1 cellular context compared by ENCODE assay signal in the genomic region with DNA sequence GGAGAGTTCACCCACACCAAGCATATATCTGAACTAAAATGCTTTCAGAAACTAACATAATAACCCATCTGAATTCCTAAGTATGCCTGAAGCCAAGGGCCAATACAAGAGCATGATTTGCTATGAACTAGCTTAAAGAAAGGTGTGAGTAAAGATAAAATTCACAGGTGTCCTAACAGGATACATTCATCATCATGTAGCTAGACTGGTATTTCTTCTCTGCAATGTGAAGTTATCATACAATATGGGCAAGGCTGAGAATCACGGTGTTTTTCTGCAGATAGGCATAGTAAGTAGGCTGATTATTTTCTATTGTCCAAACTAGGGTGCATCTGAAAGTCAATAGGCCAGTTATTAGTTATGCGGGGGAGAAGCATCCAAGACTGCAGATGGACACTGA.
TF ChIP-seq lines count a peak whose summit lies in the region.

No MANE protein-coding gene starts in this region.

TF ChIP-seq in WTC11, 78 proteins besides CTCF, POLR2A, EP300 and RAD21 (continued from another document):
- TF ChIP-seq, protein P1, sequence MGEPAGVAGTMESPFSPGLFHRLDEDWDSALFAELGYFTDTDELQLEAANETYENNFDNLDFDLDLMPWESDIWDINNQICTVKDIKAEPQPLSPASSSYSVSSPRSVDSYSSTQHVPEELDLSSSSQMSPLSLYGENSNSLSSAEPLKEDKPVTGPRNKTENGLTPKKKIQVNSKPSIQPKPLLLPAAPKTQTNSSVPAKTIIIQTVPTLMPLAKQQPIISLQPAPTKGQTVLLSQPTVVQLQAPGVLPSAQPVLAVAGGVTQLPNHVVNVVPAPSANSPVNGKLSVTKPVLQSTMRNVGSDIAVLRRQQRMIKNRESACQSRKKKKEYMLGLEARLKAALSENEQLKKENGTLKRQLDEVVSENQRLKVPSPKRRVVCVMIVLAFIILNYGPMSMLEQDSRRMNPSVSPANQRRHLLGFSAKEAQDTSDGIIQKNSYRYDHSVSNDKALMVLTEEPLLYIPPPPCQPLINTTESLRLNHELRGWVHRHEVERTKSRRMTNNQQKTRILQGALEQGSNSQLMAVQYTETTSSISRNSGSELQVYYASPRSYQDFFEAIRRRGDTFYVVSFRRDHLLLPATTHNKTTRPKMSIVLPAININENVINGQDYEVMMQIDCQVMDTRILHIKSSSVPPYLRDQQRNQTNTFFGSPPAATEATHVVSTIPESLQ (CRISPR knock-in tag; IDR thresholded peaks at IDR 0.05) = no peak
- TF ChIP-seq, protein P2, sequence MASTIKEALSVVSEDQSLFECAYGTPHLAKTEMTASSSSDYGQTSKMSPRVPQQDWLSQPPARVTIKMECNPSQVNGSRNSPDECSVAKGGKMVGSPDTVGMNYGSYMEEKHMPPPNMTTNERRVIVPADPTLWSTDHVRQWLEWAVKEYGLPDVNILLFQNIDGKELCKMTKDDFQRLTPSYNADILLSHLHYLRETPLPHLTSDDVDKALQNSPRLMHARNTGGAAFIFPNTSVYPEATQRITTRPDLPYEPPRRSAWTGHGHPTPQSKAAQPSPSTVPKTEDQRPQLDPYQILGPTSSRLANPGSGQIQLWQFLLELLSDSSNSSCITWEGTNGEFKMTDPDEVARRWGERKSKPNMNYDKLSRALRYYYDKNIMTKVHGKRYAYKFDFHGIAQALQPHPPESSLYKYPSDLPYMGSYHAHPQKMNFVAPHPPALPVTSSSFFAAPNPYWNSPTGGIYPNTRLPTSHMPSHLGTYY (CRISPR knock-in tag; IDR thresholded peaks at IDR 0.05) = no peak
- TF ChIP-seq GTF2I (CRISPR knock-in tag; conservative IDR thresholded peaks at IDR 0.05) (no peak), MXD4 (CRISPR knock-in tag; IDR thresholded peaks at IDR 0.05; ENCODE audit: borderline replicate concordance) (no peak), GABPB1 (CRISPR knock-in tag; IDR thresholded peaks at IDR 0.05) (no peak), ZNF416 (CRISPR knock-in tag; IDR thresholded peaks at IDR 0.05) (no peak), EMX1 (CRISPR knock-in tag; IDR thresholded peaks at IDR 0.05) (no peak), RORB (CRISPR knock-in tag; IDR thresholded peaks at IDR 0.05) (no peak), PRRX2 (CRISPR knock-in tag; IDR thresholded peaks at IDR 0.05) (no peak), IRF2 (CRISPR knock-in tag; IDR thresholded peaks at IDR 0.05; ENCODE audit: borderline replicate concordance, low read depth) (no peak), GRHL2 (CRISPR knock-in tag; IDR thresholded peaks at IDR 0.05; ENCODE audit: insufficient replicate concordance, severe bottlenecking) (no peak)
- TF ChIP-seq, protein P3, sequence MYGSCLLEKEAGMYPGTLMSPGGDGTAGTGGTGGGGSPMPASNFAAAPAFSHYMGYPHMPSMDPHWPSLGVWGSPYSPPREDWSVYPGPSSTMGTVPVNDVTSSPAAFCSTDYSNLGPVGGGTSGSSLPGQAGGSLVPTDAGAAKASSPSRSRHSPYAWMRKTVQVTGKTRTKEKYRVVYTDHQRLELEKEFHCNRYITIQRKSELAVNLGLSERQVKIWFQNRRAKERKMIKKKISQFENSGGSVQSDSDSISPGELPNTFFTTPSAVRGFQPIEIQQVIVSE (CRISPR knock-in tag; IDR thresholded peaks at IDR 0.05; ENCODE audit: borderline replicate concordance) = no peak
- TF ChIP-seq, protein P4, sequence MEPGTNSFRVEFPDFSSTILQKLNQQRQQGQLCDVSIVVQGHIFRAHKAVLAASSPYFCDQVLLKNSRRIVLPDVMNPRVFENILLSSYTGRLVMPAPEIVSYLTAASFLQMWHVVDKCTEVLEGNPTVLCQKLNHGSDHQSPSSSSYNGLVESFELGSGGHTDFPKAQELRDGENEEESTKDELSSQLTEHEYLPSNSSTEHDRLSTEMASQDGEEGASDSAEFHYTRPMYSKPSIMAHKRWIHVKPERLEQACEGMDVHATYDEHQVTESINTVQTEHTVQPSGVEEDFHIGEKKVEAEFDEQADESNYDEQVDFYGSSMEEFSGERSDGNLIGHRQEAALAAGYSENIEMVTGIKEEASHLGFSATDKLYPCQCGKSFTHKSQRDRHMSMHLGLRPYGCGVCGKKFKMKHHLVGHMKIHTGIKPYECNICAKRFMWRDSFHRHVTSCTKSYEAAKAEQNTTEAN (CRISPR knock-in tag; IDR thresholded peaks at IDR 0.05) = no peak
- TF ChIP-seq, protein P5, sequence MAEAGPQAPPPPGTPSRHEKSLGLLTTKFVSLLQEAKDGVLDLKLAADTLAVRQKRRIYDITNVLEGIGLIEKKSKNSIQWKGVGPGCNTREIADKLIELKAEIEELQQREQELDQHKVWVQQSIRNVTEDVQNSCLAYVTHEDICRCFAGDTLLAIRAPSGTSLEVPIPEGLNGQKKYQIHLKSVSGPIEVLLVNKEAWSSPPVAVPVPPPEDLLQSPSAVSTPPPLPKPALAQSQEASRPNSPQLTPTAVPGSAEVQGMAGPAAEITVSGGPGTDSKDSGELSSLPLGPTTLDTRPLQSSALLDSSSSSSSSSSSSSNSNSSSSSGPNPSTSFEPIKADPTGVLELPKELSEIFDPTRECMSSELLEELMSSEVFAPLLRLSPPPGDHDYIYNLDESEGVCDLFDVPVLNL (CRISPR knock-in tag; IDR thresholded peaks at IDR 0.05; ENCODE audit: borderline replicate concordance, low read depth) = no peak
- TF ChIP-seq, protein P6, sequence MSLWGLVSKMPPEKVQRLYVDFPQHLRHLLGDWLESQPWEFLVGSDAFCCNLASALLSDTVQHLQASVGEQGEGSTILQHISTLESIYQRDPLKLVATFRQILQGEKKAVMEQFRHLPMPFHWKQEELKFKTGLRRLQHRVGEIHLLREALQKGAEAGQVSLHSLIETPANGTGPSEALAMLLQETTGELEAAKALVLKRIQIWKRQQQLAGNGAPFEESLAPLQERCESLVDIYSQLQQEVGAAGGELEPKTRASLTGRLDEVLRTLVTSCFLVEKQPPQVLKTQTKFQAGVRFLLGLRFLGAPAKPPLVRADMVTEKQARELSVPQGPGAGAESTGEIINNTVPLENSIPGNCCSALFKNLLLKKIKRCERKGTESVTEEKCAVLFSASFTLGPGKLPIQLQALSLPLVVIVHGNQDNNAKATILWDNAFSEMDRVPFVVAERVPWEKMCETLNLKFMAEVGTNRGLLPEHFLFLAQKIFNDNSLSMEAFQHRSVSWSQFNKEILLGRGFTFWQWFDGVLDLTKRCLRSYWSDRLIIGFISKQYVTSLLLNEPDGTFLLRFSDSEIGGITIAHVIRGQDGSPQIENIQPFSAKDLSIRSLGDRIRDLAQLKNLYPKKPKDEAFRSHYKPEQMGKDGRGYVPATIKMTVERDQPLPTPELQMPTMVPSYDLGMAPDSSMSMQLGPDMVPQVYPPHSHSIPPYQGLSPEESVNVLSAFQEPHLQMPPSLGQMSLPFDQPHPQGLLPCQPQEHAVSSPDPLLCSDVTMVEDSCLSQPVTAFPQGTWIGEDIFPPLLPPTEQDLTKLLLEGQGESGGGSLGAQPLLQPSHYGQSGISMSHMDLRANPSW (CRISPR knock-in tag; conservative IDR thresholded peaks at IDR 0.05; ENCODE audit: low read depth) = no peak
